In the genomic region with DNA sequence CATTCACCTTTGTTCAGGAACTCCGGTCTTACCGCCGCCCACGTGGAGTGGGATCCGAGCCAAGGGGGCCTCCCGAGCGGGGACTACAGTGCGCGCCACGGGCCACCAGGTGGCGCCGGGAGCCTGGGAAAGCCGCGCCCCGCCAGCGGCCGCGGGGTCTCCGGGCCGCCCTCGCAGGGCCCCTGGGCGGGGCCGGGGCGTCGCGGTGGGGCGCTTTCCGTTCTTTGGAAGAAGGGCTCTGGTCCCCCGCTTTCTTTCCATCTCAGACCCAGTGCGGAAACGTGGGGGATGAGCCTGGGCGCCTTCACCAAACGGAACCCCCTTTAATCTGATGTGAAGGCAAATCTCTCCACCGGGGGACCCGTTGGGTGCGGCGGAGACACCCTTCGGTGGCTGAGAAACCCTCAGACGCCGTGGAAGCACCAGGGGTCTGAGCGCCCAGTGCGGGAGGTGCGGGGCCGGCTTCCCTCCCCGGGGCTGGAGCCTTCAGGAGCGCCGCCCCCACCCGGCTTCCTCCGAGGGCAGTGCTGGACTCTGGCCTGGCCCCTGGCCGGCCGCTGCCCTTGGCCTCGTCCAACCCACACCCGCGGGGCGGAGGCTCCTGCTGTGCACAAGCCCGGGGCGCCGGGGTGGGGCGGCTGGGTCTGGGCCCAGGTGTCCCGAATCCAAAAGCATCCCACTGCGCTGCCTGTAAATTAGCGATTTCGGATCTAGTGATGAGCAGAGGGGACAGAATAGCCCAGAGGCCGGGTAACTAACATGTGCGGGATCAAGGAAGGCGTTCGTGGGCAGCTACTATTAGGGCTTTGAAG, we compare ENCODE assay signal across 8 cellular contexts. TPM values are rescaled to one million over a fixed set of nuclear protein-coding genes. Genes with fewer than 3 reads are reported as not detected.
DNase-seq lines count a peak whose midpoint lies in the region; ATAC-seq and TF ChIP-seq lines count a peak whose summit lies in the region.

No MANE protein-coding gene starts in this region.

- H3K9me3 ChIP-seq in gastroesophageal sphincter: no peaks in the 10 kb centered on the region
- H3K9me3 ChIP-seq in neutrophil: no peaks in the 10 kb centered on the region
- no peaks in the 10 kb centered on the region for H3K9me3 ChIP-seq in subcutaneous abdominal adipose tissue (ENCODE audit: control insufficient read depth in 5 of 5, low read length in 5 of 5)

- peak; percentile 88 to 99 (median 97) for TF ChIP-seq CTCF in gastroesophageal sphincter (IDR thresholded peaks at IDR 0.05)
- TF ChIP-seq CTCF in neutrophil (IDR thresholded peaks at IDR 0.05): peak; percentile 88

- H3K4me1 ChIP-seq in gastroesophageal sphincter (peaks cover 0 to 22% (median 4%) of the 10 kb centered on the region in 3 donors), neutrophil (ENCODE audit: control insufficient read depth in 1 of 2, insufficient read depth in 1 of 2, low read depth in 1 of 2, low read length in 1 of 2) (peaks cover 21 to 23% of the 10 kb centered on the region in 2 experiments), subcutaneous abdominal adipose tissue (ENCODE audit: control insufficient read depth in 5 of 5, insufficient read depth in 5 of 5, low read length in 5 of 5) (peaks cover 0 to 16% (median 9%) of the 10 kb centered on the region in 5 donors)

- peak; percentile 50 to 63 for TF ChIP-seq POLR2A in gastroesophageal sphincter (IDR thresholded peaks at IDR 0.05)

- 37 to 49% methylated on average over 5 to 6 of the region's 67 CpGs for WGBS in gastroesophageal sphincter (ENCODE audit: low coverage in 1 of 2), 2 donors

- peak overlapping the region; percentile 73 to 90 (median 81) for H3K9ac ChIP-seq in subcutaneous abdominal adipose tissue (ENCODE audit: low read length in 5 of 5)

- peak overlapping the region; percentile 32 to 87 (median 86) for H3K27ac ChIP-seq in gastroesophageal sphincter
- no peak overlapping the region for H3K27ac ChIP-seq in neutrophil
- H3K27ac ChIP-seq in subcutaneous abdominal adipose tissue (ENCODE audit: low read depth, low read length): peak overlapping the region; percentile 67

- H3K36me3 ChIP-seq in gastroesophageal sphincter (no peaks in the 10 kb centered on the region), neutrophil (no peaks in the 10 kb centered on the region), subcutaneous abdominal adipose tissue (ENCODE audit: control insufficient read depth in 5 of 5, insufficient read depth in 5 of 5, low read length in 5 of 5) (no peaks in the 10 kb centered on the region)

- ATAC-seq in GM21717 (IDR thresholded peaks at IDR 0.05; ENCODE audit: unreplicated experiment): peak; percentile 87
- peak; percentile 95 for ATAC-seq in gastroesophageal sphincter

- no peaks in the 10 kb centered on the region for H3K27me3 ChIP-seq in gastroesophageal sphincter
- H3K27me3 ChIP-seq in neutrophil: peaks cover 21% of the 10 kb centered on the region
- no peaks in the 10 kb centered on the region for H3K27me3 ChIP-seq in subcutaneous abdominal adipose tissue (ENCODE audit: control insufficient read depth in 5 of 5, insufficient read depth in 4 of 5, low read length in 5 of 5)

- in situ Hi-C loops in KBM-7 (cut with MboI; ENCODE audit: low pct_unique_long_range_greater_than_20kb, low sequenced_read_pairs): loop anchor here (25.0 kb wide), 1 partner anchor 464 kb away; a partner anchor contains a TSS

- TF ChIP-seq EP300 in gastroesophageal sphincter (IDR thresholded peaks at IDR 0.05): no peak

- peak; percentile 73 for DNase-seq in EH (ENCODE audit: low read depth)
- peak; percentile 91 for DNase-seq in KBM-7
- DNase-seq in SHP77 treated with DMSO at 0.1 percent for 48 hours (lab: John Stamatoyannopoulos, UW): peak; percentile 41
- peak; percentile 78 to 88 (median 81) for DNase-seq in activated naive CD4-positive, alpha-beta T cell (lab: John Stamatoyannopoulos, UW)

- H3K4me3 ChIP-seq in gastroesophageal sphincter: peak overlapping the region; percentile 59 to 75
- H3K4me3 ChIP-seq in neutrophil (ENCODE audit: low read depth in 1 of 2, low read length in 1 of 2): peak overlapping the region; percentile 72 to 75
- H3K4me3 ChIP-seq in subcutaneous abdominal adipose tissue (ENCODE audit: low read depth in 1 of 5, low read length in 5 of 5): peak overlapping the region; percentile 76 to 85 (median 80)

RNA-seq across cellular contexts. Expression of a gene that starts 44.6 kb away (rescaled TPM):
- total RNA-seq in gastroesophageal sphincter: 10 to 100 TPM; 36.1 to 48.2 (median 42.0) TPM

Comparison
In these comparisons a context has a peak if more than half of its experiments do, and no peak if none do; other contexts are left out.
1. DNase-seq: peak in every context shown above with its lines; median percentile 91 in KBM-7; 81 in activated naive CD4-positive, alpha-beta T cell; 73 in EH; 41 in SHP77 treated with DMSO at 0.1 percent for 48 hours.